1 cellular context compared by ENCODE assay signal in the genomic region with DNA sequence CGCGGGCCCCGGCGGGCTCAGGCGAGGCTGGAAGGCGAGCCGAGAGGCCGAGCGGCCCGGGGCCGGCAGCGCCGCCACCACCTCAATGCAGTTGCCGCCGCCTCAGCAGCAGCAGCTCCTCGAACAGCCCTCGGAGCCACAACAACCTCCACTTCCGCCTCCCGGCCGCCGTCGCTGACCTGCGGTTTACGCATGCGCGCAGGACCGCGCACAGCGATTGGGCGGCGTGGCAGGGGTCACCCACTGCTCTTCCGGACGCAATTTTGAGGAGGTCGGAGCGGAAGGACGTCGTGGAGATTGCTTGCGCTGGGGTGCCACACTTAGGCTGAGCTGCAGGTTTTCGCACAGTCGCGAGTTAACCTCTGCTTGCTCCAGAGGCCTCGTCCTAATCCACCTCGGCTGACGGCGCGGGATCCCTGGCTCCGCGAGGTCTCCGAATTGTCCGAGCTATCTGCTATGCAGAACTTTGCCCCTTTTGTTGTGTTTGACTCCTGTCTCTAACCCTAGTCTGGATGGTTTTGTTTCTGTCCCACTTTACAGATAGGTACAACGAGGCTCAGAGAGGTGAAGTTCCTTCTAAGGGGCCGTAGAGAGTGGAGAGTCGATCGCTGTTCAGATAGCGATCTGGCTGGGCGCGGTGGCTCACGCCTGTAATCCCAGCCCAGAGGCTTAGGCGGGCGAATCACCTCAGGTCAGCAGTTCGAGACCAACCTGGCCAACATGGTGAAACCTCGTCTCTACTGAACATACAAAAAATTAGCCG.
TF ChIP-seq lines count a peak whose summit lies in the region.

A gene (plus strand): TSS at position 243 of the 763 bp plus-strand sequence. CDS start 6,657 bp downstream, outside the sequence.
A gene with protein sequence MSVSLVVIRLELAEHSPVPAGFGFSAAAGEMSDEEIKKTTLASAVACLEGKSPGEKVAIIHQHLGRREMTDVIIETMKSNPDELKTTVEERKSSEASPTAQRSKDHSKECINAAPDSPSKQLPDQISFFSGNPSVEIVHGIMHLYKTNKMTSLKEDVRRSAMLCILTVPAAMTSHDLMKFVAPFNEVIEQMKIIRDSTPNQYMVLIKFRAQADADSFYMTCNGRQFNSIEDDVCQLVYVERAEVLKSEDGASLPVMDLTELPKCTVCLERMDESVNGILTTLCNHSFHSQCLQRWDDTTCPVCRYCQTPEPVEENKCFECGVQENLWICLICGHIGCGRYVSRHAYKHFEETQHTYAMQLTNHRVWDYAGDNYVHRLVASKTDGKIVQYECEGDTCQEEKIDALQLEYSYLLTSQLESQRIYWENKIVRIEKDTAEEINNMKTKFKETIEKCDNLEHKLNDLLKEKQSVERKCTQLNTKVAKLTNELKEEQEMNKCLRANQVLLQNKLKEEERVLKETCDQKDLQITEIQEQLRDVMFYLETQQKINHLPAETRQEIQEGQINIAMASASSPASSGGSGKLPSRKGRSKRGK (minus strand): TSS at position 146 of the 763 bp plus-strand sequence. CDS start 164 bp downstream, outside the sequence.

TF ChIP-seq in HepG2, 621 proteins besides CTCF, POLR2A, EP300 and RAD21 (continued from another document and continues in another):
- TF ChIP-seq, protein P1, sequence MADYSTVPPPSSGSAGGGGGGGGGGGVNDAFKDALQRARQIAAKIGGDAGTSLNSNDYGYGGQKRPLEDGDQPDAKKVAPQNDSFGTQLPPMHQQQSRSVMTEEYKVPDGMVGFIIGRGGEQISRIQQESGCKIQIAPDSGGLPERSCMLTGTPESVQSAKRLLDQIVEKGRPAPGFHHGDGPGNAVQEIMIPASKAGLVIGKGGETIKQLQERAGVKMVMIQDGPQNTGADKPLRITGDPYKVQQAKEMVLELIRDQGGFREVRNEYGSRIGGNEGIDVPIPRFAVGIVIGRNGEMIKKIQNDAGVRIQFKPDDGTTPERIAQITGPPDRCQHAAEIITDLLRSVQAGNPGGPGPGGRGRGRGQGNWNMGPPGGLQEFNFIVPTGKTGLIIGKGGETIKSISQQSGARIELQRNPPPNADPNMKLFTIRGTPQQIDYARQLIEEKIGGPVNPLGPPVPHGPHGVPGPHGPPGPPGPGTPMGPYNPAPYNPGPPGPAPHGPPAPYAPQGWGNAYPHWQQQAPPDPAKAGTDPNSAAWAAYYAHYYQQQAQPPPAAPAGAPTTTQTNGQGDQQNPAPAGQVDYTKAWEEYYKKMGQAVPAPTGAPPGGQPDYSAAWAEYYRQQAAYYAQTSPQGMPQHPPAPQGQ (CRISPR knock-in tag; IDR thresholded peaks at IDR 0.05; ENCODE audit: borderline replicate concordance): no peak
- TF ChIP-seq AKAP8 (CRISPR knock-in tag; IDR thresholded peaks at IDR 0.05): no peak
- TF ChIP-seq, protein P2, sequence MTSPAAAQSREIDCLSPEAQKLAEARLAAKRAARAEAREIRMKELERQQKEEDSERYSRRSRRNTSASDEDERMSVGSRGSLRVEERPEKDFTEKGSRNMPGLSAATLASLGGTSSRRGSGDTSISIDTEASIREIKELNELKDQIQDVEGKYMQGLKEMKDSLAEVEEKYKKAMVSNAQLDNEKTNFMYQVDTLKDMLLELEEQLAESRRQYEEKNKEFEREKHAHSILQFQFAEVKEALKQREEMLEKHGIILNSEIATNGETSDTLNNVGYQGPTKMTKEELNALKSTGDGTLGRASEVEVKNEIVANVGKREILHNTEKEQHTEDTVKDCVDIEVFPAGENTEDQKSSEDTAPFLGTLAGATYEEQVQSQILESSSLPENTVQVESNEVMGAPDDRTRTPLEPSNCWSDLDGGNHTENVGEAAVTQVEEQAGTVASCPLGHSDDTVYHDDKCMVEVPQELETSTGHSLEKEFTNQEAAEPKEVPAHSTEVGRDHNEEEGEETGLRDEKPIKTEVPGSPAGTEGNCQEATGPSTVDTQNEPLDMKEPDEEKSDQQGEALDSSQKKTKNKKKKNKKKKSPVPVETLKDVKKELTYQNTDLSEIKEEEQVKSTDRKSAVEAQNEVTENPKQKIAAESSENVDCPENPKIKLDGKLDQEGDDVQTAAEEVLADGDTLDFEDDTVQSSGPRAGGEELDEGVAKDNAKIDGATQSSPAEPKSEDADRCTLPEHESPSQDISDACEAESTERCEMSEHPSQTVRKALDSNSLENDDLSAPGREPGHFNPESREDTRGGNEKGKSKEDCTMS (CRISPR knock-in tag; conservative IDR thresholded peaks at IDR 0.05): no peak
- TF ChIP-seq ZNF558 (CRISPR knock-in tag; IDR thresholded peaks at IDR 0.05; ENCODE audit: borderline replicate concordance): no peak
- TF ChIP-seq ZNF317 (CRISPR knock-in tag; IDR thresholded peaks at IDR 0.05): no peak
- TF ChIP-seq, protein P3, sequence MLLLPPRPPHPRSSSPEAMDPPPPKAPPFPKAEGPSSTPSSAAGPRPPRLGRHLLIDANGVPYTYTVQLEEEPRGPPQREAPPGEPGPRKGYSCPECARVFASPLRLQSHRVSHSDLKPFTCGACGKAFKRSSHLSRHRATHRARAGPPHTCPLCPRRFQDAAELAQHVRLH (CRISPR knock-in tag; IDR thresholded peaks at IDR 0.05; ENCODE audit: borderline replicate concordance, low read depth): no peak; the same call in 1 of the 2 replicates
- TF ChIP-seq, protein P4, sequence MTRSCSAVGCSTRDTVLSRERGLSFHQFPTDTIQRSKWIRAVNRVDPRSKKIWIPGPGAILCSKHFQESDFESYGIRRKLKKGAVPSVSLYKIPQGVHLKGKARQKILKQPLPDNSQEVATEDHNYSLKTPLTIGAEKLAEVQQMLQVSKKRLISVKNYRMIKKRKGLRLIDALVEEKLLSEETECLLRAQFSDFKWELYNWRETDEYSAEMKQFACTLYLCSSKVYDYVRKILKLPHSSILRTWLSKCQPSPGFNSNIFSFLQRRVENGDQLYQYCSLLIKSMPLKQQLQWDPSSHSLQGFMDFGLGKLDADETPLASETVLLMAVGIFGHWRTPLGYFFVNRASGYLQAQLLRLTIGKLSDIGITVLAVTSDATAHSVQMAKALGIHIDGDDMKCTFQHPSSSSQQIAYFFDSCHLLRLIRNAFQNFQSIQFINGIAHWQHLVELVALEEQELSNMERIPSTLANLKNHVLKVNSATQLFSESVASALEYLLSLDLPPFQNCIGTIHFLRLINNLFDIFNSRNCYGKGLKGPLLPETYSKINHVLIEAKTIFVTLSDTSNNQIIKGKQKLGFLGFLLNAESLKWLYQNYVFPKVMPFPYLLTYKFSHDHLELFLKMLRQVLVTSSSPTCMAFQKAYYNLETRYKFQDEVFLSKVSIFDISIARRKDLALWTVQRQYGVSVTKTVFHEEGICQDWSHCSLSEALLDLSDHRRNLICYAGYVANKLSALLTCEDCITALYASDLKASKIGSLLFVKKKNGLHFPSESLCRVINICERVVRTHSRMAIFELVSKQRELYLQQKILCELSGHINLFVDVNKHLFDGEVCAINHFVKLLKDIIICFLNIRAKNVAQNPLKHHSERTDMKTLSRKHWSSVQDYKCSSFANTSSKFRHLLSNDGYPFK (CRISPR knock-in tag; IDR thresholded peaks at IDR 0.05; ENCODE audit: borderline replicate concordance): peak; percentile 59; the same call in 1 of the 2 replicates
- TF ChIP-seq SSRP1 (CRISPR knock-in tag; IDR thresholded peaks at IDR 0.05): no peak
- no peak for TF ChIP-seq ZNF614 (CRISPR knock-in tag; IDR thresholded peaks at IDR 0.05; ENCODE audit: borderline replicate concordance)
- no peak for TF ChIP-seq FOSL1 (CRISPR knock-in tag; IDR thresholded peaks at IDR 0.05; ENCODE audit: borderline replicate concordance)
- TF ChIP-seq RNF2 (conservative IDR thresholded peaks at IDR 0.05; ENCODE audit: low read depth): no peak; the same call in 1 of the 2 replicates
- TF ChIP-seq ZNF605 (CRISPR knock-in tag; IDR thresholded peaks at IDR 0.05): no peak
- TF ChIP-seq, protein P5, sequence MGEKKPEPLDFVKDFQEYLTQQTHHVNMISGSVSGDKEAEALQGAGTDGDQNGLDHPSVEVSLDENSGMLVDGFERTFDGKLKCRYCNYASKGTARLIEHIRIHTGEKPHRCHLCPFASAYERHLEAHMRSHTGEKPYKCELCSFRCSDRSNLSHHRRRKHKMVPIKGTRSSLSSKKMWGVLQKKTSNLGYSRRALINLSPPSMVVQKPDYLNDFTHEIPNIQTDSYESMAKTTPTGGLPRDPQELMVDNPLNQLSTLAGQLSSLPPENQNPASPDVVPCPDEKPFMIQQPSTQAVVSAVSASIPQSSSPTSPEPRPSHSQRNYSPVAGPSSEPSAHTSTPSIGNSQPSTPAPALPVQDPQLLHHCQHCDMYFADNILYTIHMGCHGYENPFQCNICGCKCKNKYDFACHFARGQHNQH (CRISPR knock-in tag; IDR thresholded peaks at IDR 0.05): peak; percentile 66
- TF ChIP-seq MTA3 (CRISPR knock-in tag; IDR thresholded peaks at IDR 0.05): no peak
- no peak for TF ChIP-seq BRCA1 (CRISPR knock-in tag; IDR thresholded peaks at IDR 0.05)
- TF ChIP-seq ELF4 (CRISPR knock-in tag; IDR thresholded peaks at IDR 0.05; ENCODE audit: borderline replicate concordance): 0 out of 2 replicates have a peak, but pooled peaks have one; percentile 55
- no peak for TF ChIP-seq CBX2 (IDR thresholded peaks at IDR 0.05; ENCODE audit: low read depth, low read length)
- TF ChIP-seq CBX2 (CRISPR knock-in tag; IDR thresholded peaks at IDR 0.05; ENCODE audit: low read depth): no peak
- TF ChIP-seq FOXK2 (IDR thresholded peaks at IDR 0.05): no peak
- TF ChIP-seq, protein P6, sequence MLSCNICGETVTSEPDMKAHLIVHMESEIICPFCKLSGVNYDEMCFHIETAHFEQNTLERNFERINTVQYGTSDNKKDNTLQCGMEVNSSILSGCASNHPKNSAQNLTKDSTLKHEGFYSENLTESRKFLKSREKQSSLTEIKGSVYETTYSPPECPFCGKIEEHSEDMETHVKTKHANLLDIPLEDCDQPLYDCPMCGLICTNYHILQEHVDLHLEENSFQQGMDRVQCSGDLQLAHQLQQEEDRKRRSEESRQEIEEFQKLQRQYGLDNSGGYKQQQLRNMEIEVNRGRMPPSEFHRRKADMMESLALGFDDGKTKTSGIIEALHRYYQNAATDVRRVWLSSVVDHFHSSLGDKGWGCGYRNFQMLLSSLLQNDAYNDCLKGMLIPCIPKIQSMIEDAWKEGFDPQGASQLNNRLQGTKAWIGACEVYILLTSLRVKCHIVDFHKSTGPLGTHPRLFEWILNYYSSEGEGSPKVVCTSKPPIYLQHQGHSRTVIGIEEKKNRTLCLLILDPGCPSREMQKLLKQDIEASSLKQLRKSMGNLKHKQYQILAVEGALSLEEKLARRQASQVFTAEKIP (CRISPR knock-in tag; IDR thresholded peaks at IDR 0.05; ENCODE audit: borderline replicate concordance): no peak
- no peak for TF ChIP-seq ZNF543 (CRISPR knock-in tag; IDR thresholded peaks at IDR 0.05)
- TF ChIP-seq, protein P7, sequence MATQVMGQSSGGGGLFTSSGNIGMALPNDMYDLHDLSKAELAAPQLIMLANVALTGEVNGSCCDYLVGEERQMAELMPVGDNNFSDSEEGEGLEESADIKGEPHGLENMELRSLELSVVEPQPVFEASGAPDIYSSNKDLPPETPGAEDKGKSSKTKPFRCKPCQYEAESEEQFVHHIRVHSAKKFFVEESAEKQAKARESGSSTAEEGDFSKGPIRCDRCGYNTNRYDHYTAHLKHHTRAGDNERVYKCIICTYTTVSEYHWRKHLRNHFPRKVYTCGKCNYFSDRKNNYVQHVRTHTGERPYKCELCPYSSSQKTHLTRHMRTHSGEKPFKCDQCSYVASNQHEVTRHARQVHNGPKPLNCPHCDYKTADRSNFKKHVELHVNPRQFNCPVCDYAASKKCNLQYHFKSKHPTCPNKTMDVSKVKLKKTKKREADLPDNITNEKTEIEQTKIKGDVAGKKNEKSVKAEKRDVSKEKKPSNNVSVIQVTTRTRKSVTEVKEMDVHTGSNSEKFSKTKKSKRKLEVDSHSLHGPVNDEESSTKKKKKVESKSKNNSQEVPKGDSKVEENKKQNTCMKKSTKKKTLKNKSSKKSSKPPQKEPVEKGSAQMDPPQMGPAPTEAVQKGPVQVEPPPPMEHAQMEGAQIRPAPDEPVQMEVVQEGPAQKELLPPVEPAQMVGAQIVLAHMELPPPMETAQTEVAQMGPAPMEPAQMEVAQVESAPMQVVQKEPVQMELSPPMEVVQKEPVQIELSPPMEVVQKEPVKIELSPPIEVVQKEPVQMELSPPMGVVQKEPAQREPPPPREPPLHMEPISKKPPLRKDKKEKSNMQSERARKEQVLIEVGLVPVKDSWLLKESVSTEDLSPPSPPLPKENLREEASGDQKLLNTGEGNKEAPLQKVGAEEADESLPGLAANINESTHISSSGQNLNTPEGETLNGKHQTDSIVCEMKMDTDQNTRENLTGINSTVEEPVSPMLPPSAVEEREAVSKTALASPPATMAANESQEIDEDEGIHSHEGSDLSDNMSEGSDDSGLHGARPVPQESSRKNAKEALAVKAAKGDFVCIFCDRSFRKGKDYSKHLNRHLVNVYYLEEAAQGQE (IDR thresholded peaks at IDR 0.05; ENCODE audit: borderline replicate concordance in 1 of 2, low read depth in 1 of 2, low read length in 2 of 2): no peak; a peak in 1 of 4 replicates
- TF ChIP-seq, protein P8, sequence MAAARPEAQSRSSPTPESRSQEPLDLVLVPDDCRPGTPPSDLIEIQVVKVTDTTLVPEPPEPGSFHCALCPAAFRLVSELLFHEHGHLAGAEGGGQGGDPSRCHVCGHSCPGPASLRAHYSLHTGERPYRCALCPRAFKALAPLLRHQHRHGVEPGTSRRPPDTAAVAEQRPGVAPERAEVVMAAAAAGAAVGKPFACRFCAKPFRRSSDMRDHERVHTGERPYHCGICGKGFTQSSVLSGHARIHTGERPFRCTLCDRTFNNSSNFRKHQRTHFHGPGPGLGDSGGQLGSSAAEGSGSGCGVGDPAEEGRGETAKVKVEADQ (CRISPR knock-in tag; IDR thresholded peaks at IDR 0.05; ENCODE audit: borderline replicate concordance): peak; percentile 89
- TF ChIP-seq KDM6A (CRISPR knock-in tag; IDR thresholded peaks at IDR 0.05; ENCODE audit: low read depth): no peak
- TF ChIP-seq, protein P9, sequence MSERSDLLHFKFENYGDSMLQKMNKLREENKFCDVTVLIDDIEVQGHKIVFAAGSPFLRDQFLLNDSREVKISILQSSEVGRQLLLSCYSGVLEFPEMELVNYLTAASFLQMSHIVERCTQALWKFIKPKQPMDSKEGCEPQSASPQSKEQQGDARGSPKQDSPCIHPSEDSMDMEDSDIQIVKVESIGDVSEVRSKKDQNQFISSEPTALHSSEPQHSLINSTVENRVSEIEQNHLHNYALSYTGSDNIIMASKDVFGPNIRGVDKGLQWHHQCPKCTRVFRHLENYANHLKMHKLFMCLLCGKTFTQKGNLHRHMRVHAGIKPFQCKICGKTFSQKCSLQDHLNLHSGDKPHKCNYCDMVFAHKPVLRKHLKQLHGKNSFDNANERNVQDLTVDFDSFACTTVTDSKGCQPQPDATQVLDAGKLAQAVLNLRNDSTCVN (CRISPR knock-in tag; IDR thresholded peaks at IDR 0.05; ENCODE audit: borderline replicate concordance): no peak
